In the genomic region with DNA sequence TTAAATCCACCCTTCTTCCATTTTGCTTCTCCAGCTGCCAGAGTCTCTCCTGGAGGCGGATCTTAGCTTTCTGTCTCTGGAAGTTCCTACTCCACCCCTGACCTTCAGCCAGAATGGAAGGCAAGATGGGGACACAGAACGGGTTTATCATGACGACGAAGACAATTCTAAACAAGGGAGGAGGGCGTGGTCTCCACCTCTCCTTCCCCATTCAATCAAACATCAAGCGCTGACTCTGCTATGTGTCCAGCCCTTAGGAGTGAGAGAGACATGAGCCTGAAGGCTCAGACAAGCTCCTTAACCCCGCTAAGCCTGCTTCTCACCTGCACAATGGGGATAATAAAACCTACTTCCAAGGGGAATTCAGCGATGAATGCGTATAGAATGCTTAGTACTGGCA, we compare ENCODE assay signal across 2 cellular contexts.
TF ChIP-seq lines count a peak whose summit lies in the region.

No MANE protein-coding gene starts in this region.

TF ChIP-seq in SK-N-SH, 30 proteins besides CTCF, POLR2A, EP300 and RAD21 (continued from another document):
- TF ChIP-seq, protein P1, sequence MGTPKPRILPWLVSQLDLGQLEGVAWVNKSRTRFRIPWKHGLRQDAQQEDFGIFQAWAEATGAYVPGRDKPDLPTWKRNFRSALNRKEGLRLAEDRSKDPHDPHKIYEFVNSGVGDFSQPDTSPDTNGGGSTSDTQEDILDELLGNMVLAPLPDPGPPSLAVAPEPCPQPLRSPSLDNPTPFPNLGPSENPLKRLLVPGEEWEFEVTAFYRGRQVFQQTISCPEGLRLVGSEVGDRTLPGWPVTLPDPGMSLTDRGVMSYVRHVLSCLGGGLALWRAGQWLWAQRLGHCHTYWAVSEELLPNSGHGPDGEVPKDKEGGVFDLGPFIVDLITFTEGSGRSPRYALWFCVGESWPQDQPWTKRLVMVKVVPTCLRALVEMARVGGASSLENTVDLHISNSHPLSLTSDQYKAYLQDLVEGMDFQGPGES (IDR thresholded peaks at IDR 0.05; ENCODE audit: low read depth, low read length), result no peak
- TF ChIP-seq, protein P2, sequence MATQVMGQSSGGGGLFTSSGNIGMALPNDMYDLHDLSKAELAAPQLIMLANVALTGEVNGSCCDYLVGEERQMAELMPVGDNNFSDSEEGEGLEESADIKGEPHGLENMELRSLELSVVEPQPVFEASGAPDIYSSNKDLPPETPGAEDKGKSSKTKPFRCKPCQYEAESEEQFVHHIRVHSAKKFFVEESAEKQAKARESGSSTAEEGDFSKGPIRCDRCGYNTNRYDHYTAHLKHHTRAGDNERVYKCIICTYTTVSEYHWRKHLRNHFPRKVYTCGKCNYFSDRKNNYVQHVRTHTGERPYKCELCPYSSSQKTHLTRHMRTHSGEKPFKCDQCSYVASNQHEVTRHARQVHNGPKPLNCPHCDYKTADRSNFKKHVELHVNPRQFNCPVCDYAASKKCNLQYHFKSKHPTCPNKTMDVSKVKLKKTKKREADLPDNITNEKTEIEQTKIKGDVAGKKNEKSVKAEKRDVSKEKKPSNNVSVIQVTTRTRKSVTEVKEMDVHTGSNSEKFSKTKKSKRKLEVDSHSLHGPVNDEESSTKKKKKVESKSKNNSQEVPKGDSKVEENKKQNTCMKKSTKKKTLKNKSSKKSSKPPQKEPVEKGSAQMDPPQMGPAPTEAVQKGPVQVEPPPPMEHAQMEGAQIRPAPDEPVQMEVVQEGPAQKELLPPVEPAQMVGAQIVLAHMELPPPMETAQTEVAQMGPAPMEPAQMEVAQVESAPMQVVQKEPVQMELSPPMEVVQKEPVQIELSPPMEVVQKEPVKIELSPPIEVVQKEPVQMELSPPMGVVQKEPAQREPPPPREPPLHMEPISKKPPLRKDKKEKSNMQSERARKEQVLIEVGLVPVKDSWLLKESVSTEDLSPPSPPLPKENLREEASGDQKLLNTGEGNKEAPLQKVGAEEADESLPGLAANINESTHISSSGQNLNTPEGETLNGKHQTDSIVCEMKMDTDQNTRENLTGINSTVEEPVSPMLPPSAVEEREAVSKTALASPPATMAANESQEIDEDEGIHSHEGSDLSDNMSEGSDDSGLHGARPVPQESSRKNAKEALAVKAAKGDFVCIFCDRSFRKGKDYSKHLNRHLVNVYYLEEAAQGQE (IDR thresholded peaks at IDR 0.05; ENCODE audit: low read depth, low read length), result no peak
- TF ChIP-seq JUND (IDR thresholded peaks at IDR 0.05) (no peak), MEF2A (IDR thresholded peaks at IDR 0.05; ENCODE audit: borderline replicate concordance, low read depth) (no peak), SIN3A (IDR thresholded peaks at IDR 0.05; ENCODE audit: borderline replicate concordance, low read depth, low read length) (no peak), TAF1 (IDR thresholded peaks at IDR 0.05; ENCODE audit: borderline replicate concordance, low read depth, low read length) (no peak), YY1 (IDR thresholded peaks at IDR 0.05; ENCODE audit: low read depth) (no peak), FOSL2 (IDR thresholded peaks at IDR 0.05; ENCODE audit: borderline replicate concordance, low read depth) (no peak), MXI1 (IDR thresholded peaks at IDR 0.05; ENCODE audit: low read depth, low read length) (no peak)
- TF ChIP-seq, protein P3, sequence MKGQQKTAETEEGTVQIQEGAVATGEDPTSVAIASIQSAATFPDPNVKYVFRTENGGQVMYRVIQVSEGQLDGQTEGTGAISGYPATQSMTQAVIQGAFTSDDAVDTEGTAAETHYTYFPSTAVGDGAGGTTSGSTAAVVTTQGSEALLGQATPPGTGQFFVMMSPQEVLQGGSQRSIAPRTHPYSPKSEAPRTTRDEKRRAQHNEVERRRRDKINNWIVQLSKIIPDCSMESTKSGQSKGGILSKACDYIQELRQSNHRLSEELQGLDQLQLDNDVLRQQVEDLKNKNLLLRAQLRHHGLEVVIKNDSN (IDR thresholded peaks at IDR 0.05; ENCODE audit: borderline replicate concordance, low read depth), result no peak

TF ChIP-seq in SK-N-SH treated with all-trans-retinoic acid at 6 μM for 48 hours, 23 proteins besides CTCF, POLR2A, EP300 and RAD21:
- TF ChIP-seq, protein P4, sequence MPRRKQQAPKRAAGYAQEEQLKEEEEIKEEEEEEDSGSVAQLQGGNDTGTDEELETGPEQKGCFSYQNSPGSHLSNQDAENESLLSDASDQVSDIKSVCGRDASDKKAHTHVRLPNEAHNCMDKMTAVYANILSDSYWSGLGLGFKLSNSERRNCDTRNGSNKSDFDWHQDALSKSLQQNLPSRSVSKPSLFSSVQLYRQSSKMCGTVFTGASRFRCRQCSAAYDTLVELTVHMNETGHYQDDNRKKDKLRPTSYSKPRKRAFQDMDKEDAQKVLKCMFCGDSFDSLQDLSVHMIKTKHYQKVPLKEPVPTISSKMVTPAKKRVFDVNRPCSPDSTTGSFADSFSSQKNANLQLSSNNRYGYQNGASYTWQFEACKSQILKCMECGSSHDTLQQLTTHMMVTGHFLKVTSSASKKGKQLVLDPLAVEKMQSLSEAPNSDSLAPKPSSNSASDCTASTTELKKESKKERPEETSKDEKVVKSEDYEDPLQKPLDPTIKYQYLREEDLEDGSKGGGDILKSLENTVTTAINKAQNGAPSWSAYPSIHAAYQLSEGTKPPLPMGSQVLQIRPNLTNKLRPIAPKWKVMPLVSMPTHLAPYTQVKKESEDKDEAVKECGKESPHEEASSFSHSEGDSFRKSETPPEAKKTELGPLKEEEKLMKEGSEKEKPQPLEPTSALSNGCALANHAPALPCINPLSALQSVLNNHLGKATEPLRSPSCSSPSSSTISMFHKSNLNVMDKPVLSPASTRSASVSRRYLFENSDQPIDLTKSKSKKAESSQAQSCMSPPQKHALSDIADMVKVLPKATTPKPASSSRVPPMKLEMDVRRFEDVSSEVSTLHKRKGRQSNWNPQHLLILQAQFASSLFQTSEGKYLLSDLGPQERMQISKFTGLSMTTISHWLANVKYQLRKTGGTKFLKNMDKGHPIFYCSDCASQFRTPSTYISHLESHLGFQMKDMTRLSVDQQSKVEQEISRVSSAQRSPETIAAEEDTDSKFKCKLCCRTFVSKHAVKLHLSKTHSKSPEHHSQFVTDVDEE (CRISPR knock-in tag; IDR thresholded peaks at IDR 0.05), result no peak
- TF ChIP-seq CSDC2 (CRISPR knock-in tag; IDR thresholded peaks at IDR 0.05) (no peak), ARNTL (CRISPR knock-in tag; IDR thresholded peaks at IDR 0.05; ENCODE audit: borderline replicate concordance, low read depth) (no peak), ZC3H10 (CRISPR knock-in tag; IDR thresholded peaks at IDR 0.05) (no peak)
